27 cellular contexts compared by ENCODE assay signal in genomic region chr7:120030871-120031270, GRCh38.
"Had no signal": no experiment of that assay in that cellular context is flagged by ENCODE, and none has a peak within 500 bp of the region (broad histone marks: within the 10 kb centered on the region; RNA-seq: fewer than 3 reads in every experiment).

No MANE protein-coding gene starts in this region.

- H3K36me3 ChIP-seq: adrenal gland, esophagus squamous epithelium had no signal

- H3K9me3 ChIP-seq: adrenal gland, body of pancreas, esophagus squamous epithelium had no signal

- DNase-seq: activated CD4-positive, alpha-beta memory T cell treated with anti-CD3 and anti-CD28 coated beads for 36 hours; activated CD4-positive, alpha-beta T cell treated with anti-CD3 and anti-CD28 coated beads for 36 hours; activated CD4-positive, alpha-beta T cell treated with anti-CD3 and anti-CD28 coated beads, Interleukin-2, amount 10 ng/mL, durations not matched to agents 24 days and 14 days; activated CD4-positive, CD25-positive, alpha-beta regulatory T cell; activated CD4-positive, CD25-positive, alpha-beta regulatory T cell treated with anti-CD3 and anti-CD28 coated beads, Interleukin-2, amount 50 U/mL, for 72 hours; activated CD8-positive, alpha-beta memory T cell treated with anti-CD3 and anti-CD28 coated beads, Interleukin-2, amount 10 ng/mL, durations not matched to agents 7 days and 5 days; activated CD8-positive, alpha-beta memory T cell treated with anti-CD3 and anti-CD28 coated beads, Interleukin-2, amount 50 U/mL, for 4 hours; activated CD8-positive, alpha-beta T cell treated with anti-CD3 and anti-CD28 coated beads, Interleukin-2, amount 10 ng/mL, durations not matched to agents 7 days and 5 days; activated effector memory CD4-positive, alpha-beta T cell treated with anti-CD3 and anti-CD28 coated beads, Interleukin-2, amount 50 U/mL, for 16 hours; activated naive CD4-positive, alpha-beta T cell treated with anti-CD3 and anti-CD28 coated beads for 36 hours; activated naive CD8-positive, alpha-beta T cell treated with anti-CD3 and anti-CD28 coated beads for 36 hours; activated naive CD8-positive, alpha-beta T cell treated with anti-CD3 and anti-CD28 coated beads, Interleukin-2, amount 50 U/mL, for 24 hours; activated T-cell treated with anti-CD3 and anti-CD28 coated beads, Interleukin-2, amount 50 U/mL, for 1 hour; activated T-cell treated with anti-CD3 and anti-CD28 coated beads, Interleukin-2, amount 50 U/mL, for 48 hours; adrenal gland; amygdala; aorta; body of pancreas; caudate nucleus; cortex of kidney; dermis blood vessel endothelial cell; effector CD4-positive, alpha-beta T cell; effector memory CD8-positive, alpha-beta T cell; esophagus squamous epithelium; foreskin fibroblast; head of caudate nucleus; T-helper 2 cell had no signal

- H3K4me1 ChIP-seq: adrenal gland, body of pancreas, esophagus squamous epithelium had no signal

- H3K27ac ChIP-seq: adrenal gland, body of pancreas, esophagus squamous epithelium had no signal

- H3K4me3 ChIP-seq: adrenal gland, body of pancreas, esophagus squamous epithelium had no signal

- H3K27me3 ChIP-seq: adrenal gland, body of pancreas, esophagus squamous epithelium had no signal
